Comparison of ENCODE assay signal across 16 cellular contexts in genomic region chr11:116843661-116844060, GRCh38. TPM values are rescaled to one million over a fixed set of nuclear protein-coding genes. Genes with fewer than 3 reads are reported as not detected.
DNase-seq lines count a peak whose midpoint lies in the region; ATAC-seq and TF ChIP-seq lines count a peak whose summit lies in the region.
"Had no signal": no experiment of that assay in that cellular context is flagged by ENCODE, and none has a peak within 500 bp of the region (broad histone marks: within the 10 kb centered on the region; RNA-seq: fewer than 3 reads in every experiment).

No MANE protein-coding gene starts in this region.

- ATAC-seq in IMR-90 (ENCODE audit: low read depth) (no peak), upper lobe of left lung (ENCODE audit: low FRiP score in 2 of 2) (no peak)
- ATAC-seq: HCT116 had no signal

- BruUV-seq in IMR-90 (replicated peaks; lab: Mats Ljungman, UMichigan), result TSS peak; percentile 87

- TF ChIP-seq CTCF in IMR-90 (conservative IDR thresholded peaks at IDR 0.05; ENCODE audit: low read depth, low read length) (no peak), nephron progenitor cell (IDR thresholded peaks at IDR 0.05) (no peak), upper lobe of left lung (IDR thresholded peaks at IDR 0.05) (no peak)

- H2BK20ac ChIP-seq in IMR-90 (ENCODE audit: low read depth, low read length), result no peak overlapping the region

- H3K23ac ChIP-seq in IMR-90 (ENCODE audit: low read depth, low read length), result no peak overlapping the region

- H2BK5ac ChIP-seq in IMR-90 (ENCODE audit: low read depth, low read length, poor library complexity, severe bottlenecking), result no peak overlapping the region

- H3K18ac ChIP-seq in IMR-90 (ENCODE audit: low read depth, low read length), result no peak overlapping the region

- no peaks in the 10 kb centered on the region for H3K79me1 ChIP-seq in IMR-90 (ENCODE audit: low read depth in 1 of 2, low read length in 2 of 2)

- peaks cover 6% of the 10 kb centered on the region for H3K4me1 Mint-ChIP-seq in nephron progenitor cell

- H3K4me1 ChIP-seq in IMR-90 (ENCODE audit: control insufficient read depth, insufficient read depth, low read length) (no peaks in the 10 kb centered on the region), upper lobe of left lung (peaks cover 0 to 6% (median 0%) of the 10 kb centered on the region in 4 donors)

- no peak overlapping the region for H4K91ac ChIP-seq in IMR-90 (ENCODE audit: insufficient read depth, low read depth, low read length)

- H2BK15ac ChIP-seq in IMR-90 (ENCODE audit: low read depth, low read length), result no peak overlapping the region

- H3K9me3 ChIP-seq in IMR-90 (ENCODE audit: control insufficient read depth, insufficient read depth, low read length) (no peaks in the 10 kb centered on the region), upper lobe of left lung (no peaks in the 10 kb centered on the region)
- H3K9me3 ChIP-seq: BLaER1 had no signal

- H2BK120ac ChIP-seq in IMR-90 (ENCODE audit: low read depth, low read length), result no peak overlapping the region

- in situ Hi-C loops in IMR-90 (cut with MboI; ENCODE audit: low sequenced_read_pairs), result no loop called here

- H4K20me1 ChIP-seq in IMR-90 (ENCODE audit: insufficient read depth, low read length), result no peaks in the 10 kb centered on the region
- H4K20me1 ChIP-seq: BLaER1 had no signal

- peaks cover 40% of the 10 kb centered on the region for H3K36me3 Mint-ChIP-seq in nephron progenitor cell (ENCODE audit: low read depth)

- H3K9me1 ChIP-seq in IMR-90 (ENCODE audit: insufficient read depth, low read length), result peaks cover 4% of the 10 kb centered on the region; the same call in 1 of the 2 replicates

- H3K4ac ChIP-seq in IMR-90 (ENCODE audit: low read depth, low read length), result no peak overlapping the region

- peak overlapping the region; percentile 36 for H3K27ac Mint-ChIP-seq in nephron progenitor cell

- WGBS in IMR-90 (ENCODE audit: extremely low coverage in 2 of 2, insufficient read length in 1 of 2), 2 experiments, result 100% methylated on average over 4 of the region's 9 CpGs; no CpG with 5 or more reads in 1 of the 2 experiments
- WGBS in upper lobe of left lung, 2 donors, result 92% methylated on average over 9 of the region's 9 CpGs

- no peak overlapping the region for H3K4me3 ChIP-seq in IMR-90 (ENCODE audit: insufficient read depth, low read depth, low read length)
- H3K4me3 ChIP-seq in upper lobe of left lung, result no peak overlapping the region
- H3K4me3 ChIP-seq: BLaER1, GM23248 had no signal

- no peak overlapping the region for H3K14ac ChIP-seq in IMR-90 (replicated peaks; ENCODE audit: low read depth, low read length)

- POLR2A ChIA-PET in IMR-90 (lab: Charles Lee; ENCODE audit: unreplicated experiment), result no interaction called here

- H2AFZ ChIP-seq in IMR-90 (replicated peaks; ENCODE audit: low read length, poor library complexity), result no peak overlapping the region
- H2AFZ ChIP-seq: GM23248 had no signal

- H3K9ac ChIP-seq in IMR-90 (ENCODE audit: low read depth, low read length), result no peak overlapping the region
- H3K9ac ChIP-seq: BLaER1, GM23248 had no signal

- no peak for TF ChIP-seq EP300 in upper lobe of left lung (IDR thresholded peaks at IDR 0.05)

- dilution Hi-C loops in IMR-90 (cut with HindIII; ENCODE audit: low sequenced_read_pairs, unreplicated experiment), result no loop called here

- intact Hi-C loops in IMR-90 (cut with micrococcal nuclease), result no loop called here

- H3K4me2 ChIP-seq in IMR-90 (ENCODE audit: low read depth, low read length), result no peak overlapping the region
- H3K4me2 ChIP-seq: BLaER1 had no signal

- H2AK9ac ChIP-seq in IMR-90 (replicated peaks; ENCODE audit: low read depth, low read length, poor library complexity), result no peak overlapping the region

- no peaks in the 10 kb centered on the region for H3K27me3 Mint-ChIP-seq in nephron progenitor cell (ENCODE audit: low read depth, poor library complexity)

- peak; percentile 27 for DNase-seq in activated effector memory CD4-positive, alpha-beta T cell treated with anti-CD3 and anti-CD28 coated beads, Interleukin-2, amount 50 U/mL, for 16 hours
- no peak for DNase-seq in activated effector memory CD4-positive, alpha-beta T cell treated with Interleukin-2 at 50 U/mL for 16 hours
- no peak for DNase-seq in IMR-90
- no peak for DNase-seq in nephron progenitor cell
- DNase-seq in upper lobe of left lung, result no peak
- no peak for DNase-seq in HT-29 (ENCODE audit: low spot score)
- DNase-seq in NCI-H69 (lab: John Stamatoyannopoulos, UW), result no peak
- DNase-seq: 8988T, AML-193, DMS 273 treated with DMSO at 0.1 percent for 48 hours, GM23248 had no signal

- H4K5ac ChIP-seq in IMR-90 (ENCODE audit: low read depth, low read length), result no peak overlapping the region

- no peak overlapping the region for H2AK5ac ChIP-seq in IMR-90 (ENCODE audit: low read depth, low read length)

- TF ChIP-seq POLR2A in IMR-90 (IDR thresholded peaks at IDR 0.05; ENCODE audit: low read depth, low read length) (no peak), upper lobe of left lung (IDR thresholded peaks at IDR 0.05) (no peak)

- H3K36me3 ChIP-seq in IMR-90 (ENCODE audit: control insufficient read depth, insufficient read depth, low read length), result peaks cover 36% of the 10 kb centered on the region
- peaks cover 11 to 55% (median 41%) of the 10 kb centered on the region in 4 donors for H3K36me3 ChIP-seq in upper lobe of left lung

- CTCF ChIA-PET in IMR-90 (lab: Yijun Ruan, JAX), result interaction anchor here (0.6 kb wide), 1 partner anchor 18 kb away, joined by 3 read pairs; no protein-coding TSS in a partner anchor

- TF ChIP-seq RAD21 in IMR-90 (IDR thresholded peaks at IDR 0.05; ENCODE audit: low read length), result no peak

- H3K4me3 Mint-ChIP-seq in nephron progenitor cell, result no peak overlapping the region

- H3K9me3 Mint-ChIP-seq in nephron progenitor cell, result no peaks in the 10 kb centered on the region

- no peaks in the 10 kb centered on the region for H3K27me3 ChIP-seq in IMR-90 (ENCODE audit: control insufficient read depth, insufficient read depth, low read length)
- H3K27me3 ChIP-seq in upper lobe of left lung, result no peaks in the 10 kb centered on the region
- H3K27me3 ChIP-seq: BLaER1 had no signal

- H4K8ac ChIP-seq in IMR-90 (ENCODE audit: low read depth in 2 of 2, low read length in 2 of 2), result no peak overlapping the region

- no peak overlapping the region for H3K27ac ChIP-seq in IMR-90 (ENCODE audit: insufficient read depth, low read length)
- peak overlapping the region in 3 of 4 donors; percentile 26 to 35 (median 27) for H3K27ac ChIP-seq in upper lobe of left lung
- H3K27ac ChIP-seq: BLaER1, GM23248, HL-60 had no signal

- no peak overlapping the region for H3K56ac ChIP-seq in IMR-90 (ENCODE audit: extremely low read depth, insufficient read depth, low read length)

TF ChIP-seq in IMR-90, 13 proteins besides CTCF, POLR2A, EP300 and RAD21 (continues in another document):
- TF ChIP-seq RCOR1 (IDR thresholded peaks at IDR 0.05; ENCODE audit: insufficient replicate concordance, low read length) (no peak), MAZ (IDR thresholded peaks at IDR 0.05; ENCODE audit: borderline replicate concordance, low read depth, low read length) (no peak), NFE2L2 (IDR thresholded peaks at IDR 0.05; ENCODE audit: low read depth, low read length) (no peak), FOS (IDR thresholded peaks at IDR 0.05; ENCODE audit: low read depth, low read length) (no peak), CEBPB (IDR thresholded peaks at IDR 0.05; ENCODE audit: low read depth, low read length) (no peak), MXI1 (IDR thresholded peaks at IDR 0.05; ENCODE audit: borderline replicate concordance, low read depth, low read length) (no peak)
- TF ChIP-seq, protein P1, sequence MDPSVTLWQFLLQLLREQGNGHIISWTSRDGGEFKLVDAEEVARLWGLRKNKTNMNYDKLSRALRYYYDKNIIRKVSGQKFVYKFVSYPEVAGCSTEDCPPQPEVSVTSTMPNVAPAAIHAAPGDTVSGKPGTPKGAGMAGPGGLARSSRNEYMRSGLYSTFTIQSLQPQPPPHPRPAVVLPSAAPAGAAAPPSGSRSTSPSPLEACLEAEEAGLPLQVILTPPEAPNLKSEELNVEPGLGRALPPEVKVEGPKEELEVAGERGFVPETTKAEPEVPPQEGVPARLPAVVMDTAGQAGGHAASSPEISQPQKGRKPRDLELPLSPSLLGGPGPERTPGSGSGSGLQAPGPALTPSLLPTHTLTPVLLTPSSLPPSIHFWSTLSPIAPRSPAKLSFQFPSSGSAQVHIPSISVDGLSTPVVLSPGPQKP (IDR thresholded peaks at IDR 0.05; ENCODE audit: borderline replicate concordance, low read depth, low read length), result no peak

RNA-seq across cellular contexts. Expression of gene APOA1, which starts 6.2 kb away (rescaled TPM):
- total RNA-seq in IMR-90 (2012; rRNA removed) (0.18 and 0.56 TPM in 2 replicates), upper lobe of left lung (10 to 100 TPM in 2 of 6 donors, 1 to 10 TPM in 4; 3.1 to 36.0 (median 5.9) TPM)
- polyA plus RNA-seq in IMR-90 (2012; rRNA removed), result 0.89 and 0.98 TPM in 2 replicates
- 0.57 and 1.9 TPM in 2 replicates for polyA plus RNA-seq in IMR-90 (2012; cell fraction: cytosol; rRNA removed)
- 0.24 and 0.37 TPM in 2 replicates for polyA plus RNA-seq in IMR-90 (2012; cell fraction: nucleus; rRNA removed; ENCODE audit: low replicate concordance)
- not detected in 2 replicates for total RNA-seq in HT-29 (2014; rRNA removed; shearing (Covaris generic))
- total RNA-seq: Calu3, GM23248 had no signal

RNA-seq across cellular contexts. Expression of gene APOC3, which starts 14.0 kb away (rescaled TPM):
- total RNA-seq in IMR-90 (2012; rRNA removed) (not detected in 2 replicates), upper lobe of left lung (1 to 10 TPM in 2 of 6 donors, not detected in 4; 3.7 to 4.4 TPM)
- polyA plus RNA-seq in IMR-90 (2012; rRNA removed), result not detected in 2 replicates
- polyA plus RNA-seq in IMR-90 (2012; cell fraction: cytosol; rRNA removed), result not detected in 2 replicates
- not detected in 2 replicates for polyA plus RNA-seq in IMR-90 (2012; cell fraction: nucleus; rRNA removed; ENCODE audit: low replicate concordance)
- not detected in 2 replicates for total RNA-seq in HT-29 (2014; rRNA removed; shearing (Covaris generic))
- total RNA-seq: Calu3, Daoy, GM23248 had no signal
- polyA plus RNA-seq: GM23248 had no signal

RNA-seq across cellular contexts. Expression of gene APOA4, which starts 20.6 kb away (rescaled TPM):
- total RNA-seq in IMR-90 (2012; rRNA removed) (not detected in 2 replicates), upper lobe of left lung (not detected)
- polyA plus RNA-seq in IMR-90 (2012; rRNA removed), result not detected in 2 replicates
- polyA plus RNA-seq in IMR-90 (2012; cell fraction: cytosol; rRNA removed), result not detected in 2 replicates
- polyA plus RNA-seq in IMR-90 (2012; cell fraction: nucleus; rRNA removed; ENCODE audit: low replicate concordance), result not detected in 2 replicates
- not detected in 2 replicates for total RNA-seq in HT-29 (2014; rRNA removed; shearing (Covaris generic))
- total RNA-seq: Calu3, Daoy, GM23248 had no signal
- polyA plus RNA-seq: GM23248 had no signal

RNA-seq across cellular contexts. Expression of gene APOA5, which starts 52.0 kb away (rescaled TPM):
- not detected in 2 replicates for total RNA-seq in IMR-90 (2012; rRNA removed)
- not detected in 2 replicates for polyA plus RNA-seq in IMR-90 (2012; rRNA removed)
- not detected in 2 replicates for polyA plus RNA-seq in IMR-90 (2012; cell fraction: cytosol; rRNA removed)
- not detected in 2 replicates for polyA plus RNA-seq in IMR-90 (2012; cell fraction: nucleus; rRNA removed; ENCODE audit: low replicate concordance)
- total RNA-seq in upper lobe of left lung, result under 1 TPM in 2 of 6 donors, not detected in 4; 0.20 to 0.57 TPM
- total RNA-seq in HT-29 (2014; rRNA removed; shearing (Covaris generic)), result not detected in 2 replicates
- total RNA-seq: Calu3, Daoy, GM23248 had no signal
- polyA plus RNA-seq: GM23248 had no signal

RNA-seq across cellular contexts. Expression of gene ZPR1, which starts 55.8 kb away (rescaled TPM):
- total RNA-seq in IMR-90 (2012; rRNA removed) (52.0 and 53.9 TPM in 2 replicates), upper lobe of left lung (10 to 100 TPM; 17.6 to 56.1 (median 34.4) TPM)
- polyA plus RNA-seq in IMR-90 (2012; rRNA removed), result 38.5 and 40.8 TPM in 2 replicates
- 23.7 and 31.3 TPM in 2 replicates for polyA plus RNA-seq in IMR-90 (2012; cell fraction: cytosol; rRNA removed)
- 17.8 and 38.4 TPM in 2 replicates for polyA plus RNA-seq in IMR-90 (2012; cell fraction: nucleus; rRNA removed; ENCODE audit: low replicate concordance)
- total RNA-seq in HT-29 (2014; rRNA removed; shearing (Covaris generic)), result 56.3 and 60.7 TPM in 2 replicates
